ENCODE assay signal across 9 cellular contexts in genomic region chr10:79081353-79082034, GRCh38. TPM values are rescaled to one million over a fixed set of nuclear protein-coding genes. Genes with fewer than 3 reads are reported as not detected.
A peak's percentile ranks its signal among the peaks of the same experiment; 100 is the strongest.
DNase-seq lines count a peak whose midpoint lies in the region; ATAC-seq and TF ChIP-seq lines count a peak whose summit lies in the region.
"Had no signal": no experiment of that assay in that cellular context is flagged by ENCODE, and none has a peak within 500 bp of the region (broad histone marks: within the 10 kb centered on the region; RNA-seq: fewer than 3 reads in every experiment).

No MANE protein-coding gene starts in this region.

- peak; percentile 83 for DNase-seq in GM04503 (ENCODE audit: low read depth)
- peak; percentile 36 for DNase-seq in SK-N-DZ (ENCODE audit: low spot score)
- DNase-seq in OCI-M1 (lab: John Stamatoyannopoulos, UW): no peak
- no peak for DNase-seq in activated CD8-positive, alpha-beta T cell treated with anti-CD3 and anti-CD28 coated beads, Interleukin-2, amount 10 ng/mL, durations not matched to agents 7 days and 5 days
- no peak for DNase-seq in cerebellum (ENCODE audit: low spot score)
- DNase-seq: activated naive CD4-positive, alpha-beta T cell treated with anti-CD3 and anti-CD28 coated beads, Interleukin-2, amount 10 ng/mL, durations not matched to agents 7 days and 5 days had no signal

- H3K4me3 Mint-ChIP-seq in activated CD8-positive, alpha-beta T cell treated with anti-CD3 and anti-CD28 coated beads, Interleukin-2, amount 10 ng/mL, durations not matched to agents 7 days and 5 days: no peak overlapping the region
- H3K4me3 Mint-ChIP-seq: activated naive CD4-positive, alpha-beta T cell treated with anti-CD3 and anti-CD28 coated beads, Interleukin-2, amount 10 ng/mL, durations not matched to agents 7 days and 5 days had no signal

- no peaks in the 10 kb centered on the region for H3K36me3 Mint-ChIP-seq in activated CD8-positive, alpha-beta T cell treated with anti-CD3 and anti-CD28 coated beads, Interleukin-2, amount 10 ng/mL, durations not matched to agents 7 days and 5 days (ENCODE audit: low read depth)
- H3K36me3 Mint-ChIP-seq: activated naive CD4-positive, alpha-beta T cell treated with anti-CD3 and anti-CD28 coated beads, Interleukin-2, amount 10 ng/mL, durations not matched to agents 7 days and 5 days had no signal

- no peak for TF ChIP-seq EP300 in gastroesophageal sphincter (IDR thresholded peaks at IDR 0.05)

- no peak for TF ChIP-seq CTCF in gastroesophageal sphincter (IDR thresholded peaks at IDR 0.05)

- no peaks in the 10 kb centered on the region for H3K9me3 Mint-ChIP-seq in activated CD8-positive, alpha-beta T cell treated with anti-CD3 and anti-CD28 coated beads, Interleukin-2, amount 10 ng/mL, durations not matched to agents 7 days and 5 days (ENCODE audit: insufficient read depth)
- H3K9me3 Mint-ChIP-seq: activated naive CD4-positive, alpha-beta T cell treated with anti-CD3 and anti-CD28 coated beads, Interleukin-2, amount 10 ng/mL, durations not matched to agents 7 days and 5 days had no signal

- no peak overlapping the region for H3K27ac Mint-ChIP-seq in activated CD8-positive, alpha-beta T cell treated with anti-CD3 and anti-CD28 coated beads, Interleukin-2, amount 10 ng/mL, durations not matched to agents 7 days and 5 days
- H3K27ac Mint-ChIP-seq: activated naive CD4-positive, alpha-beta T cell treated with anti-CD3 and anti-CD28 coated beads, Interleukin-2, amount 10 ng/mL, durations not matched to agents 7 days and 5 days had no signal

- TF ChIP-seq POLR2A in gastroesophageal sphincter (IDR thresholded peaks at IDR 0.05): no peak

- no peaks in the 10 kb centered on the region for H3K27me3 Mint-ChIP-seq in activated CD8-positive, alpha-beta T cell treated with anti-CD3 and anti-CD28 coated beads, Interleukin-2, amount 10 ng/mL, durations not matched to agents 7 days and 5 days (ENCODE audit: low read depth)

- H3K36me3 ChIP-seq in gastroesophageal sphincter (no peaks in the 10 kb centered on the region), skeletal muscle tissue (ENCODE audit: control insufficient read depth in 3 of 3, insufficient read depth in 3 of 3, low read length in 3 of 3) (peaks cover 0 to 2% (median 0%) of the 10 kb centered on the region in 3 donors)

- H3K27ac ChIP-seq in gastroesophageal sphincter (peak overlapping the region in 3 of 4 donors; percentile 75 to 78 (median 76)), skeletal muscle tissue (ENCODE audit: low read depth, low read length) (peak overlapping the region; percentile 87)

- H3K4me1 Mint-ChIP-seq in activated CD8-positive, alpha-beta T cell treated with anti-CD3 and anti-CD28 coated beads, Interleukin-2, amount 10 ng/mL, durations not matched to agents 7 days and 5 days (ENCODE audit: low read depth): peaks cover 26% of the 10 kb centered on the region

- no peak for ATAC-seq in gastroesophageal sphincter
- no peak for ATAC-seq in activated CD8-positive, alpha-beta T cell treated with anti-CD3 and anti-CD28 coated beads, Interleukin-2, amount 10 ng/mL, durations not matched to agents 7 days and 5 days
- no peak for ATAC-seq in GM18868 (IDR thresholded peaks at IDR 0.05; ENCODE audit: unreplicated experiment)

- H3K4me1 ChIP-seq in gastroesophageal sphincter (peaks cover 37 to 100% (median 90%) of the 10 kb centered on the region in 3 donors), skeletal muscle tissue (ENCODE audit: control insufficient read depth in 3 of 3, insufficient read depth in 3 of 3, low read length in 3 of 3) (peaks cover 83 to 92% (median 90%) of the 10 kb centered on the region in 3 donors)

- H3K4me3 ChIP-seq in gastroesophageal sphincter (no peak overlapping the region), skeletal muscle tissue (ENCODE audit: low read length in 3 of 3) (peak overlapping the region in 2 of 3 donors; percentile 14 to 22)

- CTCF ChIA-PET in activated CD8-positive, alpha-beta T cell treated with anti-CD3 and anti-CD28 coated beads, Interleukin-2, amount 10 ng/mL, durations not matched to agents 7 days and 5 days (lab: Charles Lee): no interaction called here

- peak overlapping the region; percentile 47 to 71 (median 50) for H3K9ac ChIP-seq in skeletal muscle tissue (ENCODE audit: low read depth in 1 of 3, low read length in 3 of 3)

- no peaks in the 10 kb centered on the region for H3K27me3 ChIP-seq in gastroesophageal sphincter
- H3K27me3 ChIP-seq in skeletal muscle tissue (ENCODE audit: control insufficient read depth in 3 of 3, insufficient read depth in 3 of 3, low read length in 3 of 3): no peaks in the 10 kb centered on the region

- no peaks in the 10 kb centered on the region for H3K9me3 ChIP-seq in gastroesophageal sphincter
- no peaks in the 10 kb centered on the region for H3K9me3 ChIP-seq in skeletal muscle tissue (ENCODE audit: control insufficient read depth in 3 of 3, low read length in 3 of 3)

- POLR2A ChIA-PET in activated CD8-positive, alpha-beta T cell treated with anti-CD3 and anti-CD28 coated beads, Interleukin-2, amount 10 ng/mL, durations not matched to agents 7 days and 5 days (lab: Charles Lee): no interaction called here

- 19% methylated on average over 4 of the region's 12 CpGs; no CpG with 5 or more reads in 1 of the 2 donors for WGBS in gastroesophageal sphincter (ENCODE audit: low coverage in 1 of 2), 2 donors

RNA-seq across cellular contexts. Expression of gene ZMIZ1, which starts 12.7 kb away (rescaled TPM):
- 59.1 and 66.8 TPM in 2 replicates for polyA plus RNA-seq in SK-N-DZ (2014; cell fraction: cytosol; rRNA removed)
- 30.6 and 71.5 TPM in 2 replicates for polyA plus RNA-seq in SK-N-DZ (2014; cell fraction: nucleus; rRNA removed)
- total RNA-seq in gastroesophageal sphincter (10 to 100 TPM; 36.3 to 79.2 (median 67.1) TPM), skeletal muscle tissue (11.5 TPM), cerebellum (53.4 TPM)
- total RNA-seq in activated CD8-positive, alpha-beta T cell treated with anti-CD3 and anti-CD28 coated beads, Interleukin-2, amount 10 ng/mL, durations not matched to agents 7 days and 5 days: 10 to 100 TPM; 39.9 to 40.6 TPM

Comparison
In these comparisons a context has a peak if more than half of its experiments do, and no peak if none do; other contexts are left out.
1. DNase-seq: peak in GM04503 (single experiment) and SK-N-DZ (single experiment); none in OCI-M1 (single experiment), activated CD8-positive, alpha-beta T cell treated with anti-CD3 and anti-CD28 coated beads, Interleukin-2, amount 10 ng/mL, durations not matched to agents 7 days and 5 days (single experiment) and cerebellum (single experiment).
2. H3K4me3 ChIP-seq: peak in skeletal muscle tissue (2 of 3); none in gastroesophageal sphincter (0 of 2).